Comparison of ENCODE assay signal across 12 cellular contexts in genomic region chr20:21105429-21106170, GRCh38. TPM values are rescaled to one million over a fixed set of nuclear protein-coding genes. Genes with fewer than 3 reads are reported as not detected.
DNase-seq lines count a peak whose midpoint lies in the region; ATAC-seq and TF ChIP-seq lines count a peak whose summit lies in the region.
"Had no signal": no experiment of that assay in that cellular context is flagged by ENCODE, and none has a peak within 500 bp of the region (broad histone marks: within the 10 kb centered on the region; RNA-seq: fewer than 3 reads in every experiment).

No MANE protein-coding gene starts in this region.

- peaks cover 24 to 27% of the 10 kb centered on the region in 2 donors for H3K4me1 Mint-ChIP-seq in effector memory CD8-positive, alpha-beta T cell (ENCODE audit: low read depth in 2 of 2)
- peaks cover 17% of the 10 kb centered on the region for H3K4me1 Mint-ChIP-seq in osteocyte (ENCODE audit: unreplicated experiment)

- peaks cover 35 to 74% of the 10 kb centered on the region in 2 donors for H3K27me3 Mint-ChIP-seq in effector memory CD8-positive, alpha-beta T cell
- peaks cover 85% of the 10 kb centered on the region for H3K27me3 Mint-ChIP-seq in osteocyte (ENCODE audit: unreplicated experiment)

- peak overlapping the region; percentile 31 for H3K4me3 ChIP-seq in HL-60 (replicated peaks; ENCODE audit: insufficient read depth, low read length)

- TF ChIP-seq CTCF in HL-60 (IDR thresholded peaks at IDR 0.05; ENCODE audit: insufficient read depth, low read length) (no peak), osteocyte (IDR thresholded peaks at IDR 0.05) (no peak)

- no peak for ATAC-seq in effector memory CD8-positive, alpha-beta T cell (replicated peaks)
- ATAC-seq in GM21717 (IDR thresholded peaks at IDR 0.05; ENCODE audit: unreplicated experiment) (no peak), HG02885 (IDR thresholded peaks at IDR 0.05; ENCODE audit: poor library complexity, unreplicated experiment) (no peak)
- ATAC-seq: activated T-helper 17 cell treated with anti-CD3 and anti-CD28 coated beads, Interleukin-2, amount 50 U/mL, for 72 hours had no signal

- no peak overlapping the region for H3K27ac Mint-ChIP-seq in effector memory CD8-positive, alpha-beta T cell
- no peak overlapping the region for H3K27ac Mint-ChIP-seq in osteocyte (ENCODE audit: unreplicated experiment)
- H3K27ac Mint-ChIP-seq: activated T-helper 17 cell treated with anti-CD3 and anti-CD28 coated beads, Interleukin-2, amount 50 U/mL, for 72 hours had no signal

- no peak overlapping the region for H3K27ac ChIP-seq in HL-60 (replicated peaks)
- H3K27ac ChIP-seq: 22Rv1 had no signal

- no peaks in the 10 kb centered on the region for H3K9me3 Mint-ChIP-seq in effector memory CD8-positive, alpha-beta T cell
- H3K9me3 Mint-ChIP-seq in osteocyte (ENCODE audit: unreplicated experiment): no peaks in the 10 kb centered on the region
- H3K9me3 Mint-ChIP-seq: activated T-helper 17 cell treated with anti-CD3 and anti-CD28 coated beads, Interleukin-2, amount 50 U/mL, for 72 hours had no signal

- peaks cover 20% of the 10 kb centered on the region for H3K36me3 Mint-ChIP-seq in effector memory CD8-positive, alpha-beta T cell (ENCODE audit: insufficient read depth)
- H3K36me3 Mint-ChIP-seq in osteocyte (ENCODE audit: unreplicated experiment): no peaks in the 10 kb centered on the region

- peak; percentile 20 for DNase-seq in DMS153 treated with DMSO at 0.1 percent for 48 hours (lab: John Stamatoyannopoulos, UW; ENCODE audit: unreplicated experiment)
- no peak for DNase-seq in DMS153 (lab: John Stamatoyannopoulos, UW)
- no peak for DNase-seq in HL-60 (ENCODE audit: low read depth in 1 of 2, low spot score in 1 of 2)
- DNase-seq in effector memory CD8-positive, alpha-beta T cell: peak in 1 of 3 experiments; percentile 5
- no peak for DNase-seq in osteocyte (ENCODE audit: extremely low spot score, unreplicated experiment)
- DNase-seq in RKO (ENCODE audit: low spot score): no peak
- DNase-seq: dermis blood vessel endothelial cell had no signal

- peak overlapping the region; percentile 54 for H3K4me3 Mint-ChIP-seq in effector memory CD8-positive, alpha-beta T cell
- H3K4me3 Mint-ChIP-seq in osteocyte (ENCODE audit: unreplicated experiment): peak overlapping the region; percentile 40

- H3K27me3 ChIP-seq in HL-60 (ENCODE audit: insufficient read depth, poor library complexity, severe bottlenecking): peaks cover 49% of the 10 kb centered on the region

RNA-seq across cellular contexts. Expression of gene LINC00237, which starts 0.6 kb away (rescaled TPM):
- total RNA-seq in osteocyte: not detected in 2 replicates
- total RNA-seq: activated T-helper 17 cell treated with anti-CD3 and anti-CD28 coated beads, Interleukin-2, amount 50 U/mL, for 72 hours; dermis blood vessel endothelial cell; NCI-H460 had no signal

RNA-seq across cellular contexts. Expression of gene KIZ, which starts 20.3 kb away (rescaled TPM):
- total RNA-seq in osteocyte: 16.9 and 21.2 TPM in 2 replicates
